Comparison of ENCODE assay signal across 17 cellular contexts in genomic region chr5:411728-412127, GRCh38. TPM values are rescaled to one million over a fixed set of nuclear protein-coding genes. Genes with fewer than 3 reads are reported as not detected.
DNase-seq lines count a peak whose midpoint lies in the region; ATAC-seq and TF ChIP-seq lines count a peak whose summit lies in the region.
"Had no signal": no experiment of that assay in that cellular context is flagged by ENCODE, and none has a peak within 500 bp of the region (broad histone marks: within the 10 kb centered on the region; RNA-seq: fewer than 3 reads in every experiment).

No MANE protein-coding gene starts in this region.

- H3K4me1 ChIP-seq in left lung = no peaks in the 10 kb centered on the region

- H3K27me3 ChIP-seq in left lung = no peaks in the 10 kb centered on the region
- H3K27me3 ChIP-seq: adrenal gland, BLaER1 had no signal

- H3K9me3 ChIP-seq in SK-N-MC (ENCODE audit: low read depth, low read length) (no peaks in the 10 kb centered on the region), left lung (no peaks in the 10 kb centered on the region)
- H3K9me3 ChIP-seq: adrenal gland, BLaER1 had no signal

- intact Hi-C loops in left lung (cut with DNase I) = no loop called here

- no peak overlapping the region for H3K9ac ChIP-seq in SK-N-MC (ENCODE audit: insufficient read length)
- H3K9ac ChIP-seq: BLaER1 had no signal

- DNase-seq in stimulated activated CD4-positive, alpha-beta T cell treated with anti-CD3 and anti-CD28 coated beads, Interleukin-1b, Interleukin-23, amount 100 ng/mL, for 48 hours = peak; percentile 51
- DNase-seq in stimulated activated CD4-positive, alpha-beta T cell treated with anti-CD3 and anti-CD28 coated beads, Interleukin-2, amount 100 ng/mL, for 48 hours = no peak
- DNase-seq in SK-N-MC (ENCODE audit: low read depth, low spot score) (no peak), left lung (peak; percentile 19 to 50), HuH-7 (ENCODE audit: low spot score) (no peak), AG08395 (ENCODE audit: low spot score) (no peak)
- DNase-seq: activated CD4-positive, CD25-positive, alpha-beta regulatory T cell treated with anti-CD3 and anti-CD28 coated beads, Interleukin-2, amount 50 U/mL, for 72 hours; DND-41; midbrain; NCI-H187; NCI-H526 had no signal

- H3K27ac ChIP-seq in SK-N-MC (peak overlapping the region; percentile 37), left lung (no peak overlapping the region)
- H3K27ac ChIP-seq: adrenal gland, BLaER1 had no signal

- peaks cover 10% of the 10 kb centered on the region for H3K27me3 Mint-ChIP-seq in stimulated activated naive CD8-positive, alpha-beta T cell treated with anti-CD3 and anti-CD28 coated beads, Interleukin-15, Interleukin-2, amounts not matched to agents 100 ng/mL and 50 ng/mL, for 24 hours

- ATAC-seq in left lung (no peak), GM21515 (IDR thresholded peaks at IDR 0.05; ENCODE audit: unreplicated experiment) (no peak)
- ATAC-seq: Panc1 had no signal

- H3K36me3 Mint-ChIP-seq in stimulated activated naive CD8-positive, alpha-beta T cell treated with anti-CD3 and anti-CD28 coated beads, Interleukin-15, Interleukin-2, amounts not matched to agents 100 ng/mL and 50 ng/mL, for 24 hours (ENCODE audit: low read depth) = peaks cover 16% of the 10 kb centered on the region

- H3K9me3 Mint-ChIP-seq in stimulated activated naive CD8-positive, alpha-beta T cell treated with anti-CD3 and anti-CD28 coated beads, Interleukin-15, Interleukin-2, amounts not matched to agents 100 ng/mL and 50 ng/mL, for 24 hours = no peaks in the 10 kb centered on the region
- H3K9me3 Mint-ChIP-seq: central memory CD8-positive, alpha-beta T cell had no signal

- peak overlapping the region; percentile 17 for H3K4me3 Mint-ChIP-seq in stimulated activated naive CD8-positive, alpha-beta T cell treated with anti-CD3 and anti-CD28 coated beads, Interleukin-15, Interleukin-2, amounts not matched to agents 100 ng/mL and 50 ng/mL, for 24 hours
- H3K4me3 Mint-ChIP-seq: central memory CD8-positive, alpha-beta T cell had no signal

- H3K4me1 Mint-ChIP-seq in stimulated activated naive CD8-positive, alpha-beta T cell treated with anti-CD3 and anti-CD28 coated beads, Interleukin-15, Interleukin-2, amounts not matched to agents 100 ng/mL and 50 ng/mL, for 24 hours (ENCODE audit: low read depth) = peaks cover 35% of the 10 kb centered on the region
- H3K4me1 Mint-ChIP-seq: central memory CD8-positive, alpha-beta T cell had no signal

- H3K36me3 ChIP-seq in SK-N-MC (ENCODE audit: insufficient read depth, low read length) (peaks cover 16% of the 10 kb centered on the region; the same call in 1 of the 2 replicates), left lung (no peaks in the 10 kb centered on the region)
- H3K36me3 ChIP-seq: adrenal gland, BLaER1 had no signal

- H3K27ac Mint-ChIP-seq in stimulated activated naive CD8-positive, alpha-beta T cell treated with anti-CD3 and anti-CD28 coated beads, Interleukin-15, Interleukin-2, amounts not matched to agents 100 ng/mL and 50 ng/mL, for 24 hours = peak overlapping the region; percentile 79

- H3K4me3 ChIP-seq in SK-N-MC (no peak overlapping the region), left lung (no peak overlapping the region)
- H3K4me3 ChIP-seq: adrenal gland, BLaER1 had no signal

- no peak for TF ChIP-seq CTCF in left lung (IDR thresholded peaks at IDR 0.05)

RNA-seq across cellular contexts. Expression of gene EXOC3, which starts 31.2 kb away (rescaled TPM):
- 10 to 100 TPM; 43.8 to 58.7 TPM for total RNA-seq in left lung

Comparison
In these comparisons a context has a peak if more than half of its experiments do, and no peak if none do; other contexts are left out.
1. DNase-seq: peak in stimulated activated CD4-positive, alpha-beta T cell treated with anti-CD3 and anti-CD28 coated beads, Interleukin-1b, Interleukin-23, amount 100 ng/mL, for 48 hours (single experiment) and left lung (2 of 2); none in stimulated activated CD4-positive, alpha-beta T cell treated with anti-CD3 and anti-CD28 coated beads, Interleukin-2, amount 100 ng/mL, for 48 hours (0 of 2), SK-N-MC (single experiment), HuH-7 (single experiment) and AG08395 (single experiment).